24 cellular contexts compared by ENCODE assay signal in the genomic region with DNA sequence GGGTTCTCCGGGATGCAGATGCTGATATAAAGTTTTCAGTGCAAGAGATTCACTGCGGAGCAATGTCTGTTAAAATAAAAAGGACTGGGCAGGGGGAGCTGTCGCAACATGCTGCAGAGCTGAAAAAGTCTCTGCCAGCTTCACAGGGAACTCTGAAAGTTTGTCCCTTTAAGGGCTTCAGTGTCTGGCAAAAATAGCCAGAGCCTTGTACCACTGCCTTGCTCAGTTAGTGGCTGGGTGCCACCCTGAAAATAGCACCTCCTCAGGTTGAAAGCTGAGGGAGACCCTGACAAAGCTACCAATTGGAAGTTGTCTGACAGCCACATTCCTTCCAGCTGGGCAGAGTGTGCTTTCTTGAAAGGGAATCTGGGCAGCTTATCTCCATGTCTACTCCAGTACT. TPM values are rescaled to one million over a fixed set of nuclear protein-coding genes. Genes with fewer than 3 reads are reported as not detected.
A peak's percentile ranks its signal among the peaks of the same experiment; 100 is the strongest.
DNase-seq lines count a peak whose midpoint lies in the region; ATAC-seq, FAIRE-seq and TF ChIP-seq lines count a peak whose summit lies in the region.
"Had no signal": no experiment of that assay in that cellular context is flagged by ENCODE, and none has a peak within 500 bp of the region (broad histone marks: within the 10 kb centered on the region; RNA-seq: fewer than 3 reads in every experiment).

No MANE protein-coding gene starts in this region.

- H3K36me3 ChIP-seq in HepG2 (replicated peaks in 1 of 2; ENCODE audit: control insufficient read depth in 1 of 2, insufficient read depth in 2 of 2, low read length in 2 of 2) (no peaks in the 10 kb centered on the region), right lobe of liver (no peaks in the 10 kb centered on the region)
- H3K36me3 ChIP-seq: neutrophil, tibial nerve had no signal

- H3K4me2 ChIP-seq in HepG2 (ENCODE audit: low read depth, low read length), result peak overlapping the region; percentile 37; the same call in 1 of the 2 replicates

- TF ChIP-seq RAD21 in HepG2 (CRISPR knock-in tag; IDR thresholded peaks at IDR 0.05), result no peak

- H3K4me1 ChIP-seq in HepG2 (ENCODE audit: insufficient read depth, low read length) (peaks cover 24% of the 10 kb centered on the region), right lobe of liver (peaks cover 0 to 10% (median 0%) of the 10 kb centered on the region in 4 donors)

- TF ChIP-seq CTCF in HepG2 (CRISPR knock-in tag; IDR thresholded peaks at IDR 0.05), result no peak
- TF ChIP-seq CTCF in right lobe of liver (IDR thresholded peaks at IDR 0.05), result no peak
- peak; percentile 31 for TF ChIP-seq CTCF in epithelial cell of esophagus (IDR thresholded peaks at IDR 0.05; ENCODE audit: insufficient read depth, low read depth, low read length, missing control alignments)
- no peak for TF ChIP-seq CTCF in activated CD8-positive, alpha-beta T cell treated with anti-CD3 and anti-CD28 coated beads for 36 hours (IDR thresholded peaks at IDR 0.05)

- CTCF ChIA-PET in HepG2 (lab: Yijun Ruan, JAX; ENCODE audit: low intra/inter-chr PET ratio, low total read pairs), result no interaction called here
- CTCF ChIA-PET in activated CD8-positive, alpha-beta T cell treated with anti-CD3 and anti-CD28 coated beads for 36 hours (lab: Charles Lee), result interaction anchor here (1.0 to 2.1 kb wide), 5 partner anchors 10 to 63 kb away, joined by 4 to 8 read pairs (median 6); no protein-coding TSS in a partner anchor
- CTCF ChIA-PET in activated naive CD4-positive, alpha-beta T cell treated with anti-CD3 and anti-CD28 coated beads for 36 hours (lab: Charles Lee), result interaction anchor here (0.6 to 2.1 kb wide), 7 partner anchors 14 to 116 kb away, joined by 3 to 14 read pairs (median 4); no protein-coding TSS in a partner anchor

- FAIRE-seq in HepG2 (lab: Jason Lieb, UNC), result no peak
- FAIRE-seq: H54, islet of Langerhans had no signal

- no peaks in the 10 kb centered on the region; a peak in 1 of 5 replicates for H3K27me3 ChIP-seq in HepG2 (ENCODE audit: control insufficient read depth in 1 of 2, insufficient read depth in 2 of 2, low read length in 2 of 2)
- H3K27me3 ChIP-seq in right lobe of liver, result no peaks in the 10 kb centered on the region
- H3K27me3 ChIP-seq: tibial nerve had no signal

- H3K27ac Mint-ChIP-seq in activated CD8-positive, alpha-beta T cell treated with anti-CD3 and anti-CD28 coated beads for 36 hours, result no peak overlapping the region
- H3K27ac Mint-ChIP-seq in activated naive CD4-positive, alpha-beta T cell treated with anti-CD3 and anti-CD28 coated beads for 36 hours, result no peak overlapping the region
- H3K27ac Mint-ChIP-seq: activated B cell treated with CpG ODN at 0.5 μM for 24 hours; activated T-helper 17 cell treated with anti-CD3 and anti-CD28 coated beads, Interleukin-2, amount 50 U/mL, for 72 hours; CD4-positive, alpha-beta T cell had no signal

- TF ChIP-seq EP300 in HepG2 (IDR thresholded peaks at IDR 0.05; ENCODE audit: low read depth in 2 of 2, low read length in 2 of 2) (no peak), HepG2 (CRISPR knock-in tag; IDR thresholded peaks at IDR 0.05; ENCODE audit: borderline replicate concordance) (no peak)

- H3K4me3 Mint-ChIP-seq in activated CD8-positive, alpha-beta T cell treated with anti-CD3 and anti-CD28 coated beads for 36 hours, result no peak overlapping the region
- H3K4me3 Mint-ChIP-seq in activated naive CD4-positive, alpha-beta T cell treated with anti-CD3 and anti-CD28 coated beads for 36 hours, result no peak overlapping the region
- H3K4me3 Mint-ChIP-seq: activated B cell treated with CpG ODN at 0.5 μM for 24 hours; activated T-helper 17 cell treated with anti-CD3 and anti-CD28 coated beads, Interleukin-2, amount 50 U/mL, for 72 hours; CD4-positive, alpha-beta T cell had no signal

- ATAC-seq in HepG2 (no peak), right lobe of liver (no peak), HG03432 (IDR thresholded peaks at IDR 0.05; ENCODE audit: unreplicated experiment) (no peak)
- no peak for ATAC-seq in activated CD8-positive, alpha-beta T cell treated with anti-CD3 and anti-CD28 coated beads for 36 hours
- ATAC-seq: activated T-helper 17 cell treated with anti-CD3 and anti-CD28 coated beads, Interleukin-2, amount 50 U/mL, for 72 hours had no signal

- H2AFZ ChIP-seq in HepG2 (ENCODE audit: low read length), result no peak overlapping the region

- intact Hi-C loops in HepG2 (cut with micrococcal nuclease; ENCODE audit: unreplicated experiment) (no loop called here), right lobe of liver (cut with DNase I) (no loop called here)
- intact Hi-C loops in activated CD8-positive, alpha-beta T cell treated with anti-CD3 and anti-CD28 coated beads for 36 hours (cut with micrococcal nuclease), result no loop called here
- intact Hi-C loops in activated naive CD4-positive, alpha-beta T cell treated with anti-CD3 and anti-CD28 coated beads for 36 hours (cut with micrococcal nuclease), result no loop called here

- DNase-seq in HepG2 (ENCODE audit: low spot score) (no peak), right lobe of liver (no peak), epithelial cell of esophagus (ENCODE audit: low read depth) (no peak), medulla oblongata (ENCODE audit: extremely low spot score) (peak; percentile 39), AG08396 (ENCODE audit: low spot score) (no peak)
- no peak for DNase-seq in activated CD8-positive, alpha-beta T cell treated with anti-CD3 and anti-CD28 coated beads for 36 hours
- DNase-seq in activated naive CD4-positive, alpha-beta T cell treated with anti-CD3 and anti-CD28 coated beads for 36 hours, result no peak
- DNase-seq: ACHN; activated B cell treated with CpG ODN at 0.5 μM for 24 hours; CD4-positive, alpha-beta T cell; DMS79; effector CD4-positive, alpha-beta T cell; KG1; NCI-H1048; NCI-H2081 treated with DMSO at 0.1 percent for 48 hours; NCI-H524 treated with DMSO at 0.1 percent for 48 hours; retina; stimulated activated naive CD4-positive, alpha-beta T cell had no signal

- peaks cover 6% of the 10 kb centered on the region for H3K9me3 Mint-ChIP-seq in activated CD8-positive, alpha-beta T cell treated with anti-CD3 and anti-CD28 coated beads for 36 hours
- peaks cover 8% of the 10 kb centered on the region for H3K9me3 Mint-ChIP-seq in activated naive CD4-positive, alpha-beta T cell treated with anti-CD3 and anti-CD28 coated beads for 36 hours
- H3K9me3 Mint-ChIP-seq: activated B cell treated with CpG ODN at 0.5 μM for 24 hours; CD4-positive, alpha-beta T cell had no signal

- no TSS peak for BruUV-seq in HepG2 (replicated peaks; lab: Mats Ljungman, UMichigan)

- peaks cover 6% of the 10 kb centered on the region for H3K27me3 Mint-ChIP-seq in activated CD8-positive, alpha-beta T cell treated with anti-CD3 and anti-CD28 coated beads for 36 hours
- H3K27me3 Mint-ChIP-seq in activated naive CD4-positive, alpha-beta T cell treated with anti-CD3 and anti-CD28 coated beads for 36 hours (ENCODE audit: low read depth), result no peaks in the 10 kb centered on the region
- H3K27me3 Mint-ChIP-seq: activated T-helper 17 cell treated with anti-CD3 and anti-CD28 coated beads, Interleukin-2, amount 50 U/mL, for 72 hours; CD4-positive, alpha-beta T cell had no signal

- H3K27ac ChIP-seq in HepG2 (ENCODE audit: extremely low read length, insufficient read depth, low read length), result no peak overlapping the region
- no peak overlapping the region for H3K27ac ChIP-seq in right lobe of liver
- H3K27ac ChIP-seq: neutrophil, tibial nerve had no signal

- 3% methylated on average over 3 of the region's 3 CpGs for WGBS in HepG2 (ENCODE audit: low lambda C conversion rate)
- 71% methylated on average over 3 of the region's 3 CpGs for whole genome bisulfite sequencing in right lobe of liver (ENCODE audit: insufficient coverage, low coverage, low lambda C conversion rate, missing lambda C conversion rate)

- H3K9ac ChIP-seq in HepG2 (ENCODE audit: insufficient read depth, low read depth, low read length), result no peak overlapping the region

- POLR2A ChIA-PET in HepG2 (lab: Yijun Ruan, JAX), result no interaction called here
- POLR2A ChIA-PET in activated CD8-positive, alpha-beta T cell treated with anti-CD3 and anti-CD28 coated beads for 36 hours (lab: Charles Lee), result interaction anchor here (0.6 to 1.4 kb wide), 3 partner anchors 14 to 72 kb away, joined by 4 to 5 read pairs (median 4); a partner anchor contains a TSS

- H3K79me2 ChIP-seq in HepG2 (ENCODE audit: insufficient read depth, low read length), result peaks cover 13% of the 10 kb centered on the region

- H3K4me1 Mint-ChIP-seq in activated CD8-positive, alpha-beta T cell treated with anti-CD3 and anti-CD28 coated beads for 36 hours (ENCODE audit: low read depth), result peaks cover 28% of the 10 kb centered on the region
- H3K4me1 Mint-ChIP-seq in activated naive CD4-positive, alpha-beta T cell treated with anti-CD3 and anti-CD28 coated beads for 36 hours (ENCODE audit: low read depth), result peaks cover 20% of the 10 kb centered on the region

- peaks cover under 1% of the 10 kb centered on the region for H3K36me3 Mint-ChIP-seq in activated CD8-positive, alpha-beta T cell treated with anti-CD3 and anti-CD28 coated beads for 36 hours (ENCODE audit: low read depth)
- H3K36me3 Mint-ChIP-seq in activated naive CD4-positive, alpha-beta T cell treated with anti-CD3 and anti-CD28 coated beads for 36 hours (ENCODE audit: low read depth), result peaks cover 4% of the 10 kb centered on the region

- TF ChIP-seq POLR2A in HepG2 (IDR thresholded peaks at IDR 0.05; ENCODE audit: insufficient read depth in 1 of 2, low read depth in 2 of 2, low read length in 2 of 2) (no peak), right lobe of liver (IDR thresholded peaks at IDR 0.05) (no peak)

- H3K9me3 ChIP-seq in HepG2 (ENCODE audit: low read length) (no peaks in the 10 kb centered on the region), right lobe of liver (no peaks in the 10 kb centered on the region)
- H3K9me3 ChIP-seq: neutrophil had no signal

- H3K4me3 ChIP-seq in HepG2 (replicated peaks in 1 of 3; ENCODE audit: insufficient read depth in 1 of 3, low read depth in 2 of 3, low read length in 3 of 3) (no peak overlapping the region), right lobe of liver (no peak overlapping the region), epithelial cell of esophagus (ENCODE audit: low read length) (no peak overlapping the region)
- H3K4me3 ChIP-seq: tibial nerve had no signal

- in situ Hi-C loops in HepG2 (cut with HindIII; ENCODE audit: extremely low pct_ligation_motif_present, low pct_unique_long_range_greater_than_20kb), result no loop called here

- H4K20me1 ChIP-seq in HepG2 (ENCODE audit: insufficient read depth, low read length), result no peaks in the 10 kb centered on the region

RNA-seq across cellular contexts. Expression of a gene that starts 3.0 kb away (rescaled TPM):
- total RNA-seq in HepG2 (2016; rRNA removed; fragmentation: Illumina TruSeq; extraction: Trizol), result 32.0 and 32.6 TPM in 2 replicates
- 5.4 and 6.5 TPM in 2 replicates for total RNA-seq in HepG2 (2016; cell fraction: cytosol; rRNA removed; fragmentation: Illumina TruSeq; extraction: Trizol; ENCODE audit: low read depth)
- total RNA-seq in HepG2 (2016; cell fraction: insoluble cytoplasmic fraction; rRNA removed; fragmentation: Illumina TruSeq; extraction: Trizol), result 32.5 and 33.8 TPM in 2 replicates
- 11.7 and 12.3 TPM in 2 replicates for total RNA-seq in HepG2 (2016; cell fraction: membrane; rRNA removed; fragmentation: Illumina TruSeq; extraction: Trizol)
- total RNA-seq in HepG2 (2016; cell fraction: nucleus; rRNA removed; fragmentation: Illumina TruSeq; extraction: Trizol), result 28.6 and 29.3 TPM in 2 replicates
- polyA plus RNA-seq in HepG2 (2011; rRNA removed), result 22.8 and 23.2 TPM in 2 replicates
- polyA plus RNA-seq in HepG2 (2011; cell fraction: cytosol; rRNA removed), result 11.6 and 13.3 TPM in 2 replicates
- 5.7 and 6.8 TPM in 2 replicates for polyA plus RNA-seq in HepG2 (2011; cell fraction: nucleus; rRNA removed)
- 19.8 and 27.5 TPM in 2 replicates for polyA plus RNA-seq in HepG2 (2012)
- polyA plus RNA-seq in HepG2 (2016; cell fraction: cytosol; fragmentation: Illumina TruSeq; extraction: Trizol; ENCODE audit: low read depth), result 4.3 and 5.2 TPM in 2 replicates
- polyA plus RNA-seq in HepG2 (2016; cell fraction: insoluble cytoplasmic fraction; fragmentation: Illumina TruSeq; extraction: Trizol; ENCODE audit: low read depth), result 27.0 and 28.4 TPM in 2 replicates
- polyA plus RNA-seq in HepG2 (2016; cell fraction: membrane; fragmentation: Illumina TruSeq; extraction: Trizol; ENCODE audit: low read depth), result 9.5 TPM in 2 replicates
- polyA plus RNA-seq in HepG2 (2016; cell fraction: nucleus; fragmentation: Illumina TruSeq; extraction: Trizol; ENCODE audit: insufficient read depth, low read depth), result 31.9 and 33.1 TPM in 2 replicates
- polyA minus RNA-seq in HepG2 (2011; rRNA and poly(A)+ RNA removed; ENCODE audit: low replicate concordance), result 26.2 and 77.2 TPM in 2 replicates
- polyA minus RNA-seq in HepG2 (2011; cell fraction: cytosol; rRNA and poly(A)+ RNA removed), result 21.9 and 24.7 TPM in 2 replicates
- polyA minus RNA-seq in HepG2 (2011; cell fraction: nucleus; rRNA and poly(A)+ RNA removed), result 20.2 and 23.6 TPM in 2 replicates
- total RNA-seq in right lobe of liver, result 10 to 100 TPM; 20.3 to 32.7 (median 27.5) TPM
- total RNA-seq in activated CD8-positive, alpha-beta T cell treated with anti-CD3 and anti-CD28 coated beads for 36 hours, result 10 to 100 TPM; 67.4 to 69.1 TPM
- total RNA-seq in activated naive CD4-positive, alpha-beta T cell treated with anti-CD3 and anti-CD28 coated beads for 36 hours, result 10 to 100 TPM; 89.5 to 90.8 TPM
